Comparison of ENCODE assay signal across 24 cellular contexts in the genomic region with DNA sequence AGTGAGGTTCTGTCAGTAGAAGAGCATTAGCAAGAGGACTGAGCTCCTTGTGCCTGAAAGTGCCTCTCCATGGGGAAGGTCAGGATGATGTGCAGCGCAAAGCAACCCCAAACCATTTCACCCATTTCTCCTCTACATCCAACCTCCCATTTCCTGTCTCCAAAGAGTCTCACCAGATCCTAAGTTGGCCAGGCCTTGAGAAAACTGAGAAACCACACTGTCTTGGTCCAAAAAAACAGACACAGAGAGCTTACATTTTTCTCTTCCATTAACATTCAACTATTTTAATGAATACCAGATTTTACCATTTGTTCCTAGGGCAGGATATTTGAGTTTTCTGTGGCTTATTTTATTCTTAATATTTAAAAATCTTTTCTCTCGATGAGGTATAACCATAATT.
"Had no signal": no experiment of that assay in that cellular context is flagged by ENCODE, and none has a peak within 500 bp of the region (broad histone marks: within the 10 kb centered on the region; RNA-seq: fewer than 3 reads in every experiment).

No MANE protein-coding gene starts in this region.

- H3K4me1 ChIP-seq: Peyer's patch had no signal

- H3K36me3 ChIP-seq: cardiac muscle cell, MG63, Peyer's patch had no signal

- H3K9me3 ChIP-seq: MG63, Peyer's patch had no signal

- H3K4me3 ChIP-seq: cardiac muscle cell, MG63, Peyer's patch had no signal

- H3K27me3 ChIP-seq: cardiac muscle cell, MG63, Peyer's patch had no signal

- H3K27ac ChIP-seq: cardiac muscle cell, Peyer's patch, RWPE1 had no signal

- DNase-seq: activated B cell treated with CpG ODN at 0.5 μM for 24 hours; activated CD4-positive, alpha-beta T cell treated with anti-CD3 and anti-CD28 coated beads for 1 hour; activated CD4-positive, alpha-beta T cell treated with anti-CD3 and anti-CD28 coated beads, Interleukin-2, amount 10 ng/mL, durations not matched to agents 24 days and 14 days; activated CD4-positive, alpha-beta T cell treated with anti-CD3 and anti-CD28 coated beads, Interleukin-2, amount 50 U/mL, for 48 hours; activated CD8-positive, alpha-beta memory T cell treated with anti-CD3 and anti-CD28 coated beads, Interleukin-2, amount 10 ng/mL, durations not matched to agents 7 days and 5 days; activated effector memory CD4-positive, alpha-beta T cell treated with anti-CD3 and anti-CD28 coated beads, Interleukin-2, amount 50 U/mL, for 16 hours; activated naive CD4-positive, alpha-beta T cell treated with Interleukin-2 at 50 U/mL for 16 hours; activated naive CD8-positive, alpha-beta T cell treated with anti-CD3 and anti-CD28 coated beads, Interleukin-2, amount 50 U/mL, for 24 hours; activated T-cell treated with anti-CD3 and anti-CD28 coated beads, Interleukin-2, amount 50 U/mL, for 24 hours; amygdala; MG63; NCI-H1105; NCI-H1436; NCI-H1694 treated with DMSO at 0.1 percent for 48 hours; NCI-H2029 treated with DMSO at 0.1 percent for 48 hours; NCI-H510A treated with DMSO at 0.1 percent for 48 hours; NCI-H69; NK-92 treated with Interleukin-12 subunit alpha and Interleukin-12 subunit beta, amount 100 ng/mL, for 24 hours; Peyer's patch; SHP77; T-helper 2 cell; T1000 had no signal
